Comparison of ENCODE assay signal across 12 cellular contexts in genomic region chr6:20377623-20378265, GRCh38. TPM values are rescaled to one million over a fixed set of nuclear protein-coding genes. Genes with fewer than 3 reads are reported as not detected.
DNase-seq lines count a peak whose midpoint lies in the region; ATAC-seq, FAIRE-seq and TF ChIP-seq lines count a peak whose summit lies in the region.
"Had no signal": no experiment of that assay in that cellular context is flagged by ENCODE, and none has a peak within 500 bp of the region (broad histone marks: within the 10 kb centered on the region; RNA-seq: fewer than 3 reads in every experiment).

No MANE protein-coding gene starts in this region.

- TF ChIP-seq POLR2A in IMR-90 (IDR thresholded peaks at IDR 0.05; ENCODE audit: low read depth, low read length), result no peak

- H2BK5ac ChIP-seq in IMR-90 (ENCODE audit: low read depth, low read length, poor library complexity, severe bottlenecking) (peak overlapping the region; percentile 51), mesenchymal stem cell (ENCODE audit: low read depth, low read length, poor library complexity, severe bottlenecking) (no peak overlapping the region)

- H3K36me3 ChIP-seq in IMR-90 (ENCODE audit: control insufficient read depth, insufficient read depth, low read length), result no peaks in the 10 kb centered on the region
- no peaks in the 10 kb centered on the region for H3K36me3 ChIP-seq in mesenchymal stem cell (ENCODE audit: control insufficient read depth in 1 of 2, insufficient read depth in 2 of 2, low read depth in 1 of 2, low read length in 2 of 2)
- H3K36me3 ChIP-seq: thoracic aorta had no signal

- H2AK9ac ChIP-seq in IMR-90 (replicated peaks; ENCODE audit: low read depth, low read length, poor library complexity), result no peak overlapping the region

- peak overlapping the region; percentile 59 for H3K4me2 ChIP-seq in IMR-90 (ENCODE audit: low read depth, low read length)
- no peak overlapping the region for H3K4me2 ChIP-seq in mesenchymal stem cell (ENCODE audit: low read length, poor library complexity, severe bottlenecking)

- H2BK15ac ChIP-seq in IMR-90 (ENCODE audit: low read depth, low read length), result peak overlapping the region; percentile 72; the same call in 1 of the 3 replicates
- no peak overlapping the region for H2BK15ac ChIP-seq in mesenchymal stem cell (ENCODE audit: low read depth, poor library complexity, severe bottlenecking)

- H3K9ac ChIP-seq in IMR-90 (ENCODE audit: low read depth, low read length) (no peak overlapping the region; the same call in 1 of the 2 replicates), mesenchymal stem cell (ENCODE audit: low read length) (no peak overlapping the region)

- WGBS in IMR-90 (ENCODE audit: extremely low coverage in 2 of 2, insufficient read length in 1 of 2), 2 experiments, result 0% methylated on average over 2 of the region's 5 CpGs; no CpG with 5 or more reads in 1 of the 2 experiments
- whole genome bisulfite sequencing in mesenchymal stem cell, result 40% methylated on average over 4 of the region's 5 CpGs

- in situ Hi-C loops in IMR-90 (cut with MboI; ENCODE audit: low sequenced_read_pairs), result no loop called here
- in situ Hi-C loops in astrocyte of the spinal cord (cut with HindIII; ENCODE audit: low sequenced_read_pairs), result no loop called here

- H4K5ac ChIP-seq in IMR-90 (ENCODE audit: low read depth, low read length), result no peak overlapping the region; the same call in 1 of the 2 replicates

- intact Hi-C loops in IMR-90 (cut with micrococcal nuclease), result no loop called here

- H2AFZ ChIP-seq in IMR-90 (replicated peaks; ENCODE audit: low read length, poor library complexity), result no peak overlapping the region
- no peak overlapping the region for H2AFZ ChIP-seq in mesenchymal stem cell (ENCODE audit: low read depth, low read length)

- H3K9me3 ChIP-seq in IMR-90 (ENCODE audit: control insufficient read depth, insufficient read depth, low read length) (0 out of 2 replicates have a peak, but pooled peaks cover 5% of the 10 kb centered on the region), mesenchymal stem cell (ENCODE audit: control insufficient read depth, low read length) (peaks cover 3% of the 10 kb centered on the region)
- H3K9me3 ChIP-seq: thoracic aorta had no signal

- peaks cover 6% of the 10 kb centered on the region for H3K9me1 ChIP-seq in IMR-90 (ENCODE audit: insufficient read depth, low read length)

- H3K18ac ChIP-seq in IMR-90 (ENCODE audit: low read depth, low read length) (peak overlapping the region; percentile 77; the same call in 1 of the 2 replicates), mesenchymal stem cell (ENCODE audit: low read depth in 1 of 2, low read length in 2 of 2) (peak overlapping the region; percentile 63 to 69)

- ATAC-seq in IMR-90 (ENCODE audit: low read depth), result peak; percentile 67
- no peak for ATAC-seq in GM21526 (IDR thresholded peaks at IDR 0.05; ENCODE audit: low FRiP score, unreplicated experiment)
- ATAC-seq in HG03354 (IDR thresholded peaks at IDR 0.05; ENCODE audit: poor library complexity, severe bottlenecking, unreplicated experiment), result no peak

- H3K27me3 ChIP-seq in IMR-90 (ENCODE audit: control insufficient read depth, insufficient read depth, low read length) (no peaks in the 10 kb centered on the region), mesenchymal stem cell (ENCODE audit: control insufficient read depth in 1 of 2, insufficient read depth in 1 of 2, low read length in 2 of 2) (no peaks in the 10 kb centered on the region)

- no peaks in the 10 kb centered on the region for H3K79me1 ChIP-seq in IMR-90 (ENCODE audit: low read depth in 1 of 2, low read length in 2 of 2)
- H3K79me1 ChIP-seq in mesenchymal stem cell (replicated peaks; ENCODE audit: low read length, poor library complexity, severe bottlenecking), result no peaks in the 10 kb centered on the region

- H4K20me1 ChIP-seq in IMR-90 (ENCODE audit: insufficient read depth, low read length), result no peaks in the 10 kb centered on the region

- peak overlapping the region; percentile 50 for H3K56ac ChIP-seq in IMR-90 (ENCODE audit: extremely low read depth, insufficient read depth, low read length)

- peak overlapping the region; percentile 69 for H3K23ac ChIP-seq in IMR-90 (ENCODE audit: low read depth, low read length)
- H3K23ac ChIP-seq in mesenchymal stem cell (ENCODE audit: low read length in 2 of 2), result no peak overlapping the region

- H3K4me3 ChIP-seq in IMR-90 (ENCODE audit: insufficient read depth, low read depth, low read length) (no peak overlapping the region), astrocyte of the spinal cord (ENCODE audit: low read depth, low read length) (no peak overlapping the region), mesenchymal stem cell (ENCODE audit: insufficient read depth in 1 of 2, low read depth in 1 of 2, low read length in 2 of 2) (no peak overlapping the region)
- H3K4me3 ChIP-seq: thoracic aorta had no signal

- peak; percentile 87 for DNase-seq in DMS 273 (lab: John Stamatoyannopoulos, UW; ENCODE audit: unreplicated experiment)
- peak; percentile 87 for DNase-seq in IMR-90
- peak; percentile 48 for DNase-seq in astrocyte of the spinal cord (ENCODE audit: low read depth, low spot score)
- DNase-seq in mesenchymal stem cell, result peak; percentile 64
- DNase-seq in D341Med (ENCODE audit: low spot score), result no peak
- no peak for DNase-seq in D721Med (ENCODE audit: insufficient read length, low spot score)
- DNase-seq: activated CD8-positive, alpha-beta memory T cell treated with anti-CD3 and anti-CD28 coated beads for 24 hours had no signal

- dilution Hi-C loops in IMR-90 (cut with HindIII; ENCODE audit: low sequenced_read_pairs, unreplicated experiment), result no loop called here

- peak overlapping the region; percentile 63; the same call in 1 of the 2 replicates for H3K14ac ChIP-seq in IMR-90 (replicated peaks; ENCODE audit: low read depth, low read length)
- H3K14ac ChIP-seq in mesenchymal stem cell (ENCODE audit: low read length in 2 of 2), result peak overlapping the region in 1 of 2 experiments; percentile 10

- TF ChIP-seq CTCF in IMR-90 (conservative IDR thresholded peaks at IDR 0.05; ENCODE audit: low read depth, low read length) (no peak), astrocyte of the spinal cord (IDR thresholded peaks at IDR 0.05; ENCODE audit: low read depth, low read length) (no peak), D721Med (IDR thresholded peaks at IDR 0.05; ENCODE audit: insufficient read depth, missing control alignments) (no peak)

- H2AK5ac ChIP-seq in IMR-90 (ENCODE audit: low read depth, low read length) (peak overlapping the region; percentile 79), mesenchymal stem cell (ENCODE audit: low read length, severe bottlenecking) (no peak overlapping the region)

- no TSS peak for BruUV-seq in IMR-90 (replicated peaks; lab: Mats Ljungman, UMichigan)

- FAIRE-seq in D721Med (lab: Jason Lieb, UNC), result no peak
- FAIRE-seq: colon, H1 had no signal

- POLR2A ChIA-PET in IMR-90 (lab: Charles Lee; ENCODE audit: unreplicated experiment), result interaction anchor here (0.6 to 0.9 kb wide), 2 partner anchors 10 to 25 kb away, joined by 4 read pairs; no protein-coding TSS in a partner anchor

- H2BK120ac ChIP-seq in IMR-90 (ENCODE audit: low read depth, low read length), result peak overlapping the region; percentile 95
- no peak overlapping the region for H2BK120ac ChIP-seq in mesenchymal stem cell (ENCODE audit: low read depth, low read length)

- H4K91ac ChIP-seq in IMR-90 (ENCODE audit: insufficient read depth, low read depth, low read length) (peak overlapping the region; percentile 83), mesenchymal stem cell (ENCODE audit: low read length) (no peak overlapping the region)

- CTCF ChIA-PET in IMR-90 (lab: Yijun Ruan, JAX), result interaction anchor here (1.1 to 1.5 kb wide), 3 partner anchors 67 to 150 kb away, joined by 3 to 4 read pairs (median 3); no protein-coding TSS in a partner anchor

- H4K8ac ChIP-seq in IMR-90 (ENCODE audit: low read depth in 2 of 2, low read length in 2 of 2) (peak overlapping the region; percentile 59 to 80; a peak in 3 of 4 replicates), mesenchymal stem cell (ENCODE audit: low read length) (no peak overlapping the region)

- H3K4ac ChIP-seq in IMR-90 (ENCODE audit: low read depth, low read length) (peak overlapping the region; percentile 88), mesenchymal stem cell (ENCODE audit: low read depth in 1 of 2, low read length in 2 of 2) (peak overlapping the region in 1 of 2 experiments; percentile 18)

- peak overlapping the region; percentile 96 for H2BK20ac ChIP-seq in IMR-90 (ENCODE audit: low read depth, low read length)

- TF ChIP-seq RAD21 in IMR-90 (IDR thresholded peaks at IDR 0.05; ENCODE audit: low read length), result no peak

- peaks cover 9% of the 10 kb centered on the region for H3K4me1 ChIP-seq in IMR-90 (ENCODE audit: control insufficient read depth, insufficient read depth, low read length)
- H3K4me1 ChIP-seq in mesenchymal stem cell (ENCODE audit: control insufficient read depth, insufficient read depth, low read depth, low read length), result peaks cover 2% of the 10 kb centered on the region

- H3K27ac ChIP-seq in IMR-90 (ENCODE audit: insufficient read depth, low read length) (peak overlapping the region; percentile 31), mesenchymal stem cell (ENCODE audit: low read length, poor library complexity, severe bottlenecking) (peak overlapping the region; percentile 30)
- H3K27ac ChIP-seq: thoracic aorta had no signal

- peak overlapping the region; percentile 10 to 49 for H2BK12ac ChIP-seq in mesenchymal stem cell (ENCODE audit: low read length in 2 of 2)

TF ChIP-seq in IMR-90, 13 proteins besides CTCF, POLR2A, EP300 and RAD21:
- TF ChIP-seq, protein P1, sequence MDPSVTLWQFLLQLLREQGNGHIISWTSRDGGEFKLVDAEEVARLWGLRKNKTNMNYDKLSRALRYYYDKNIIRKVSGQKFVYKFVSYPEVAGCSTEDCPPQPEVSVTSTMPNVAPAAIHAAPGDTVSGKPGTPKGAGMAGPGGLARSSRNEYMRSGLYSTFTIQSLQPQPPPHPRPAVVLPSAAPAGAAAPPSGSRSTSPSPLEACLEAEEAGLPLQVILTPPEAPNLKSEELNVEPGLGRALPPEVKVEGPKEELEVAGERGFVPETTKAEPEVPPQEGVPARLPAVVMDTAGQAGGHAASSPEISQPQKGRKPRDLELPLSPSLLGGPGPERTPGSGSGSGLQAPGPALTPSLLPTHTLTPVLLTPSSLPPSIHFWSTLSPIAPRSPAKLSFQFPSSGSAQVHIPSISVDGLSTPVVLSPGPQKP (IDR thresholded peaks at IDR 0.05; ENCODE audit: borderline replicate concordance, low read depth, low read length), result no peak
- no peak for TF ChIP-seq RFX5 (IDR thresholded peaks at IDR 0.05; ENCODE audit: low read depth, low read length)

RNA-seq across cellular contexts. Expression of gene E2F3, which starts 23.9 kb away (rescaled TPM):
- 2.3 and 3.3 TPM in 2 replicates for total RNA-seq in IMR-90 (2012; rRNA removed)
- polyA plus RNA-seq in IMR-90 (2012; rRNA removed), result 7.5 and 8.2 TPM in 2 replicates
- 2.1 and 4.1 TPM in 2 replicates for polyA plus RNA-seq in IMR-90 (2012; cell fraction: cytosol; rRNA removed)
- 6.2 and 23.5 TPM in 2 replicates for polyA plus RNA-seq in IMR-90 (2012; cell fraction: nucleus; rRNA removed; ENCODE audit: low replicate concordance)
- polyA plus RNA-seq in mesenchymal stem cell (2013, experiment 1 of 2), result 17.5 TPM
- 17.7 TPM for polyA plus RNA-seq in mesenchymal stem cell (2013, experiment 2 of 2)

Comparison
In these comparisons a context has a peak if more than half of its experiments do, and no peak if none do; other contexts are left out.
1. DNase-seq: peak in DMS 273 (single experiment), IMR-90 (single experiment), astrocyte of the spinal cord (single experiment) and mesenchymal stem cell (single experiment); none in D341Med (single experiment) and D721Med (single experiment).